In the genomic region with DNA sequence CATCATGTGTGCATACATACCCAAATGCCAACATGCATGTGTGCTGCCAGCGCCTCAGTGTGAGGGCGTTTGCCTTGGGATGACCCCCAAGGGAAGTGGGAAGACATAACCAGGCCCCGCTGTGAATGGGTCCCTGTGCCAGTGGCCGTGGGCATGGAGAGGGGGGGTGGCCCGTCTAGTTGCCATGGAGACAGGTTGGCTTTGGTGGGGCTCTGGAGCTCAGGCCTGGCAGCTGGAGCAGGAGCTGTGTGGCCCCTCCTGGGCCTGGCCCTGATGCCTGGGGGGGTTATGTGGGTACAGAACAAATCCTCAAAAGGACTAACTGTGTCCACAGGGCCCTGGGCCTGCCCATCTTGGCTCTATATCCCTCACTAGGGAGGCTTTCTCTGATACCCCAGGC, we compare ENCODE assay signal across 2 cellular contexts.
TF ChIP-seq lines count a peak whose summit lies in the region.

No MANE protein-coding gene starts in this region.

TF ChIP-seq in SK-N-SH, 30 proteins besides CTCF, POLR2A, EP300 and RAD21 (continued from another document):
- TF ChIP-seq, protein P1, sequence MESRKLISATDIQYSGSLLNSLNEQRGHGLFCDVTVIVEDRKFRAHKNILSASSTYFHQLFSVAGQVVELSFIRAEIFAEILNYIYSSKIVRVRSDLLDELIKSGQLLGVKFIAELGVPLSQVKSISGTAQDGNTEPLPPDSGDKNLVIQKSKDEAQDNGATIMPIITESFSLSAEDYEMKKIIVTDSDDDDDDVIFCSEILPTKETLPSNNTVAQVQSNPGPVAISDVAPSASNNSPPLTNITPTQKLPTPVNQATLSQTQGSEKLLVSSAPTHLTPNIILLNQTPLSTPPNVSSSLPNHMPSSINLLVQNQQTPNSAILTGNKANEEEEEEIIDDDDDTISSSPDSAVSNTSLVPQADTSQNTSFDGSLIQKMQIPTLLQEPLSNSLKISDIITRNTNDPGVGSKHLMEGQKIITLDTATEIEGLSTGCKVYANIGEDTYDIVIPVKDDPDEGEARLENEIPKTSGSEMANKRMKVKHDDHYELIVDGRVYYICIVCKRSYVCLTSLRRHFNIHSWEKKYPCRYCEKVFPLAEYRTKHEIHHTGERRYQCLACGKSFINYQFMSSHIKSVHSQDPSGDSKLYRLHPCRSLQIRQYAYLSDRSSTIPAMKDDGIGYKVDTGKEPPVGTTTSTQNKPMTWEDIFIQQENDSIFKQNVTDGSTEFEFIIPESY (IDR thresholded peaks at IDR 0.05; ENCODE audit: borderline replicate concordance, low read depth) = no peak
- TF ChIP-seq NRF1 (IDR thresholded peaks at IDR 0.05; ENCODE audit: low read depth, low read length) = no peak
- TF ChIP-seq, protein P2, sequence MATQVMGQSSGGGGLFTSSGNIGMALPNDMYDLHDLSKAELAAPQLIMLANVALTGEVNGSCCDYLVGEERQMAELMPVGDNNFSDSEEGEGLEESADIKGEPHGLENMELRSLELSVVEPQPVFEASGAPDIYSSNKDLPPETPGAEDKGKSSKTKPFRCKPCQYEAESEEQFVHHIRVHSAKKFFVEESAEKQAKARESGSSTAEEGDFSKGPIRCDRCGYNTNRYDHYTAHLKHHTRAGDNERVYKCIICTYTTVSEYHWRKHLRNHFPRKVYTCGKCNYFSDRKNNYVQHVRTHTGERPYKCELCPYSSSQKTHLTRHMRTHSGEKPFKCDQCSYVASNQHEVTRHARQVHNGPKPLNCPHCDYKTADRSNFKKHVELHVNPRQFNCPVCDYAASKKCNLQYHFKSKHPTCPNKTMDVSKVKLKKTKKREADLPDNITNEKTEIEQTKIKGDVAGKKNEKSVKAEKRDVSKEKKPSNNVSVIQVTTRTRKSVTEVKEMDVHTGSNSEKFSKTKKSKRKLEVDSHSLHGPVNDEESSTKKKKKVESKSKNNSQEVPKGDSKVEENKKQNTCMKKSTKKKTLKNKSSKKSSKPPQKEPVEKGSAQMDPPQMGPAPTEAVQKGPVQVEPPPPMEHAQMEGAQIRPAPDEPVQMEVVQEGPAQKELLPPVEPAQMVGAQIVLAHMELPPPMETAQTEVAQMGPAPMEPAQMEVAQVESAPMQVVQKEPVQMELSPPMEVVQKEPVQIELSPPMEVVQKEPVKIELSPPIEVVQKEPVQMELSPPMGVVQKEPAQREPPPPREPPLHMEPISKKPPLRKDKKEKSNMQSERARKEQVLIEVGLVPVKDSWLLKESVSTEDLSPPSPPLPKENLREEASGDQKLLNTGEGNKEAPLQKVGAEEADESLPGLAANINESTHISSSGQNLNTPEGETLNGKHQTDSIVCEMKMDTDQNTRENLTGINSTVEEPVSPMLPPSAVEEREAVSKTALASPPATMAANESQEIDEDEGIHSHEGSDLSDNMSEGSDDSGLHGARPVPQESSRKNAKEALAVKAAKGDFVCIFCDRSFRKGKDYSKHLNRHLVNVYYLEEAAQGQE (IDR thresholded peaks at IDR 0.05; ENCODE audit: low read depth, low read length) = no peak
- no peak for TF ChIP-seq RCOR1 (IDR thresholded peaks at IDR 0.05; ENCODE audit: low read length)

TF ChIP-seq in SK-N-SH treated with all-trans-retinoic acid at 6 μM for 48 hours, 23 proteins besides CTCF, POLR2A, EP300 and RAD21:
- TF ChIP-seq, protein P3, sequence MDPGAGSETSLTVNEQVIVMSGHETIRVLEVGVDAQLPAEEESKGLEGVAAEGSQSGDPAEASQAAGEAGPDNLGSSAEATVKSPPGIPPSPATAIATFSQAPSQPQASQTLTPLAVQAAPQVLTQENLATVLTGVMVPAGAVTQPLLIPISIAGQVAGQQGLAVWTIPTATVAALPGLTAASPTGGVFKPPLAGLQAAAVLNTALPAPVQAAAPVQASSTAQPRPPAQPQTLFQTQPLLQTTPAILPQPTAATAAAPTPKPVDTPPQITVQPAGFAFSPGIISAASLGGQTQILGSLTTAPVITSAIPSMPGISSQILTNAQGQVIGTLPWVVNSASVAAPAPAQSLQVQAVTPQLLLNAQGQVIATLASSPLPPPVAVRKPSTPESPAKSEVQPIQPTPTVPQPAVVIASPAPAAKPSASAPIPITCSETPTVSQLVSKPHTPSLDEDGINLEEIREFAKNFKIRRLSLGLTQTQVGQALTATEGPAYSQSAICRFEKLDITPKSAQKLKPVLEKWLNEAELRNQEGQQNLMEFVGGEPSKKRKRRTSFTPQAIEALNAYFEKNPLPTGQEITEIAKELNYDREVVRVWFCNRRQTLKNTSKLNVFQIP (CRISPR knock-in tag; IDR thresholded peaks at IDR 0.05; ENCODE audit: borderline replicate concordance, low read depth) = no peak
- TF ChIP-seq ZFP30 (CRISPR knock-in tag; IDR thresholded peaks at IDR 0.05) = no peak
- TF ChIP-seq OSR1 (CRISPR knock-in tag; IDR thresholded peaks at IDR 0.05) = no peak
- no peak for TF ChIP-seq GLIS3 (CRISPR knock-in tag; IDR thresholded peaks at IDR 0.05)
- TF ChIP-seq ZC3H10 (CRISPR knock-in tag; IDR thresholded peaks at IDR 0.05) = no peak
- no peak for TF ChIP-seq TOX (CRISPR knock-in tag; IDR thresholded peaks at IDR 0.05; ENCODE audit: borderline replicate concordance)
- TF ChIP-seq BACH2 (CRISPR knock-in tag; IDR thresholded peaks at IDR 0.05; ENCODE audit: borderline replicate concordance) = no peak
